13 cellular contexts compared by ENCODE assay signal in genomic region chr6:41784581-41785171, GRCh38. TPM values are rescaled to one million over a fixed set of nuclear protein-coding genes. Genes with fewer than 3 reads are reported as not detected.
DNase-seq lines count a peak whose midpoint lies in the region; ATAC-seq lines count a peak whose summit lies in the region.
"Had no signal": no experiment of that assay in that cellular context is flagged by ENCODE, and none has a peak within 500 bp of the region (broad histone marks: within the 10 kb centered on the region; RNA-seq: fewer than 3 reads in every experiment).

No MANE protein-coding gene starts in this region.

- no peak overlapping the region for H3K27ac ChIP-seq in CD4-positive, CD25-positive, alpha-beta regulatory T cell (ENCODE audit: insufficient read depth, low read length, poor library complexity, severe bottlenecking)
- H3K27ac ChIP-seq: ovary had no signal

- peaks cover 33% of the 10 kb centered on the region for H3K4me1 ChIP-seq in CD4-positive, CD25-positive, alpha-beta regulatory T cell (ENCODE audit: control insufficient read depth, insufficient read depth, low read length, poor library complexity, severe bottlenecking)

- peaks cover 8% of the 10 kb centered on the region for H3K36me3 ChIP-seq in CD4-positive, CD25-positive, alpha-beta regulatory T cell (ENCODE audit: control insufficient read depth, insufficient read depth, low read length)
- H3K36me3 ChIP-seq in H7 (replicated peaks; ENCODE audit: control insufficient read depth, insufficient read depth, low read length): peaks cover 6% of the 10 kb centered on the region
- H3K36me3 ChIP-seq: ovary had no signal

- peaks cover 7% of the 10 kb centered on the region for H3K36me3 Mint-ChIP-seq in CD4-positive, CD25-positive, alpha-beta regulatory T cell
- peaks cover 7% of the 10 kb centered on the region for H3K36me3 Mint-ChIP-seq in activated naive CD8-positive, alpha-beta T cell treated with anti-CD3 and anti-CD28 coated beads, Interleukin-2, amount 10 ng/mL, durations not matched to agents 7 days and 5 days
- H3K36me3 Mint-ChIP-seq in naive B cell: peaks cover 0 to 3% of the 10 kb centered on the region in 2 donors
- H3K36me3 Mint-ChIP-seq in stimulated activated memory B cell treated with anti-CD40 and anti-IgM and Interleukin-4, amounts not matched to agents 10 μg/mL and 1 μg/mL and 100 μg/mL, for 72 hours: peaks cover 4% of the 10 kb centered on the region

- POLR2A ChIA-PET in activated naive CD8-positive, alpha-beta T cell treated with anti-CD3 and anti-CD28 coated beads, Interleukin-2, amount 10 ng/mL, durations not matched to agents 7 days and 5 days (lab: Charles Lee): interaction anchor here (1.0 to 1.1 kb wide), 3 partner anchors 137 to 266 kb away, joined by 3 to 4 read pairs (median 3); partner anchors contain the start of genes BYSL and MED20

- no peaks in the 10 kb centered on the region for H3K9me3 ChIP-seq in CD4-positive, CD25-positive, alpha-beta regulatory T cell (ENCODE audit: control insufficient read depth in 2 of 2, low read length in 2 of 2)
- H3K9me3 ChIP-seq: adrenal gland, MG63, ovary, tibial nerve had no signal

- no peaks in the 10 kb centered on the region for H3K9me3 Mint-ChIP-seq in CD4-positive, CD25-positive, alpha-beta regulatory T cell
- H3K9me3 Mint-ChIP-seq in activated naive CD8-positive, alpha-beta T cell treated with anti-CD3 and anti-CD28 coated beads, Interleukin-2, amount 10 ng/mL, durations not matched to agents 7 days and 5 days: no peaks in the 10 kb centered on the region
- H3K9me3 Mint-ChIP-seq in naive B cell: no peaks in the 10 kb centered on the region
- H3K9me3 Mint-ChIP-seq in stimulated activated memory B cell treated with anti-CD40 and anti-IgM and Interleukin-4, amounts not matched to agents 10 μg/mL and 1 μg/mL and 100 μg/mL, for 72 hours: no peaks in the 10 kb centered on the region

- no peak for DNase-seq in CD4-positive, CD25-positive, alpha-beta regulatory T cell
- peak; percentile 51 for DNase-seq in H7
- DNase-seq in activated naive CD8-positive, alpha-beta T cell treated with anti-CD3 and anti-CD28 coated beads, Interleukin-2, amount 10 ng/mL, durations not matched to agents 7 days and 5 days: no peak
- no peak for DNase-seq in naive B cell
- no peak for DNase-seq in SW 1271 (lab: John Stamatoyannopoulos, UW)
- DNase-seq: adrenal gland, DMS53, MG63 had no signal

- H3K27me3 ChIP-seq in CD4-positive, CD25-positive, alpha-beta regulatory T cell (ENCODE audit: control insufficient read depth, insufficient read depth, low read length): peaks cover 2% of the 10 kb centered on the region
- H3K27me3 ChIP-seq in H7 (ENCODE audit: control insufficient read depth, insufficient read depth, low read length): peaks cover 55% of the 10 kb centered on the region
- H3K27me3 ChIP-seq: adrenal gland, MG63, ovary, tibial nerve had no signal

- H3K27ac Mint-ChIP-seq in CD4-positive, CD25-positive, alpha-beta regulatory T cell: peak overlapping the region in 1 of 3 donors; percentile 15
- no peak overlapping the region for H3K27ac Mint-ChIP-seq in activated naive CD8-positive, alpha-beta T cell treated with anti-CD3 and anti-CD28 coated beads, Interleukin-2, amount 10 ng/mL, durations not matched to agents 7 days and 5 days
- peak overlapping the region in 1 of 6 donors; percentile 15 for H3K27ac Mint-ChIP-seq in naive B cell
- H3K27ac Mint-ChIP-seq in stimulated activated memory B cell treated with anti-CD40 and anti-IgM and Interleukin-4, amounts not matched to agents 10 μg/mL and 1 μg/mL and 100 μg/mL, for 72 hours: no peak overlapping the region

- peaks cover 25% of the 10 kb centered on the region for H3K27me3 Mint-ChIP-seq in CD4-positive, CD25-positive, alpha-beta regulatory T cell
- peaks cover 18% of the 10 kb centered on the region for H3K27me3 Mint-ChIP-seq in activated naive CD8-positive, alpha-beta T cell treated with anti-CD3 and anti-CD28 coated beads, Interleukin-2, amount 10 ng/mL, durations not matched to agents 7 days and 5 days
- no peaks in the 10 kb centered on the region for H3K27me3 Mint-ChIP-seq in naive B cell
- H3K27me3 Mint-ChIP-seq in stimulated activated memory B cell treated with anti-CD40 and anti-IgM and Interleukin-4, amounts not matched to agents 10 μg/mL and 1 μg/mL and 100 μg/mL, for 72 hours: no peaks in the 10 kb centered on the region

- H3K4me3 Mint-ChIP-seq in CD4-positive, CD25-positive, alpha-beta regulatory T cell: peak overlapping the region; percentile 66 to 96 (median 85)
- H3K4me3 Mint-ChIP-seq in activated naive CD8-positive, alpha-beta T cell treated with anti-CD3 and anti-CD28 coated beads, Interleukin-2, amount 10 ng/mL, durations not matched to agents 7 days and 5 days: peak overlapping the region; percentile 30
- H3K4me3 Mint-ChIP-seq in naive B cell: peak overlapping the region in 7 of 8 donors; percentile 7 to 96 (median 61)
- H3K4me3 Mint-ChIP-seq in stimulated activated memory B cell treated with anti-CD40 and anti-IgM and Interleukin-4, amounts not matched to agents 10 μg/mL and 1 μg/mL and 100 μg/mL, for 72 hours: no peak overlapping the region

- ATAC-seq in CD4-positive, CD25-positive, alpha-beta regulatory T cell (ENCODE audit: low read depth in 2 of 2): no peak
- ATAC-seq in activated naive CD8-positive, alpha-beta T cell treated with anti-CD3 and anti-CD28 coated beads, Interleukin-2, amount 10 ng/mL, durations not matched to agents 7 days and 5 days (ENCODE audit: low read depth): no peak
- ATAC-seq in naive B cell (ENCODE audit: low read depth in 2 of 2) (no peak), HG02763 (IDR thresholded peaks at IDR 0.05; ENCODE audit: unreplicated experiment) (no peak)
- no peak for ATAC-seq in stimulated activated memory B cell treated with anti-CD40 and anti-IgM and Interleukin-4, amounts not matched to agents 10 μg/mL and 1 μg/mL and 100 μg/mL, for 72 hours

- peaks cover 6 to 33% (median 11%) of the 10 kb centered on the region in 4 donors for H3K4me1 Mint-ChIP-seq in CD4-positive, CD25-positive, alpha-beta regulatory T cell
- H3K4me1 Mint-ChIP-seq in activated naive CD8-positive, alpha-beta T cell treated with anti-CD3 and anti-CD28 coated beads, Interleukin-2, amount 10 ng/mL, durations not matched to agents 7 days and 5 days: peaks cover 11% of the 10 kb centered on the region
- peaks cover 26 to 38% (median 38%) of the 10 kb centered on the region in 3 donors for H3K4me1 Mint-ChIP-seq in naive B cell
- peaks cover 39% of the 10 kb centered on the region for H3K4me1 Mint-ChIP-seq in stimulated activated memory B cell treated with anti-CD40 and anti-IgM and Interleukin-4, amounts not matched to agents 10 μg/mL and 1 μg/mL and 100 μg/mL, for 72 hours

- H3K4me3 ChIP-seq in CD4-positive, CD25-positive, alpha-beta regulatory T cell (ENCODE audit: low read depth, low read length): no peak overlapping the region
- no peak overlapping the region for H3K4me3 ChIP-seq in H7 (ENCODE audit: insufficient read depth, low read depth, low read length)
- H3K4me3 ChIP-seq: adrenal gland, MG63, ovary, tibial nerve had no signal

RNA-seq across cellular contexts. Expression of gene TOMM6, which starts 2.8 kb away (rescaled TPM):
- 102 TPM for total RNA-seq in CD4-positive, CD25-positive, alpha-beta regulatory T cell
- 100 to 1,000 TPM; 315 to 364 (median 362) TPM for polyA plus RNA-seq in CD4-positive, CD25-positive, alpha-beta regulatory T cell
- total RNA-seq in H7 (2014; rRNA removed; shearing (Covaris generic)): 81.3 and 84.2 TPM in 2 replicates
- total RNA-seq in activated naive CD8-positive, alpha-beta T cell treated with anti-CD3 and anti-CD28 coated beads, Interleukin-2, amount 10 ng/mL, durations not matched to agents 7 days and 5 days: 100 to 1,000 TPM; 157 to 163 TPM
- 100 to 1,000 TPM; 366 to 456 (median 377) TPM for polyA plus RNA-seq in naive B cell (ENCODE audit: low read depth in 6 of 6)

RNA-seq across cellular contexts. Expression of gene PRICKLE4, which starts 4.1 kb away (rescaled TPM):
- total RNA-seq in CD4-positive, CD25-positive, alpha-beta regulatory T cell: not detected
- not detected for polyA plus RNA-seq in CD4-positive, CD25-positive, alpha-beta regulatory T cell
- not detected in 2 replicates for total RNA-seq in H7 (2014; rRNA removed; shearing (Covaris generic))
- total RNA-seq in activated naive CD8-positive, alpha-beta T cell treated with anti-CD3 and anti-CD28 coated beads, Interleukin-2, amount 10 ng/mL, durations not matched to agents 7 days and 5 days: not detected
- polyA plus RNA-seq in naive B cell (ENCODE audit: low read depth in 6 of 6): not detected

RNA-seq across cellular contexts. Expression of gene FRS3, which starts 5.0 kb away (rescaled TPM):
- 6.4 TPM for total RNA-seq in CD4-positive, CD25-positive, alpha-beta regulatory T cell
- polyA plus RNA-seq in CD4-positive, CD25-positive, alpha-beta regulatory T cell: 1 to 10 TPM; 1.3 to 1.6 (median 1.4) TPM
- total RNA-seq in H7 (2014; rRNA removed; shearing (Covaris generic)): 2.2 and 4.2 TPM in 2 replicates
- 1 to 10 TPM; 6.2 to 8.3 TPM for total RNA-seq in activated naive CD8-positive, alpha-beta T cell treated with anti-CD3 and anti-CD28 coated beads, Interleukin-2, amount 10 ng/mL, durations not matched to agents 7 days and 5 days
- polyA plus RNA-seq in naive B cell (ENCODE audit: low read depth in 6 of 6): 1 to 10 TPM in 5 of 6 donors, not detected in 1; 1.5 to 3.3 (median 1.8) TPM

RNA-seq across cellular contexts. Expression of gene PGC, which starts 37.5 kb away (rescaled TPM):
- total RNA-seq in CD4-positive, CD25-positive, alpha-beta regulatory T cell: not detected
- polyA plus RNA-seq in CD4-positive, CD25-positive, alpha-beta regulatory T cell: not detected
- not detected in 2 replicates for total RNA-seq in H7 (2014; rRNA removed; shearing (Covaris generic))
- total RNA-seq in activated naive CD8-positive, alpha-beta T cell treated with anti-CD3 and anti-CD28 coated beads, Interleukin-2, amount 10 ng/mL, durations not matched to agents 7 days and 5 days: not detected
- polyA plus RNA-seq in naive B cell (ENCODE audit: low read depth in 6 of 6): not detected
- total RNA-seq: endothelial cell of umbilical vein, tibial nerve had no signal
- polyA plus RNA-seq: endothelial cell of umbilical vein had no signal

RNA-seq across cellular contexts. Expression of gene TFEB, which starts 49.3 kb away (rescaled TPM):
- total RNA-seq in CD4-positive, CD25-positive, alpha-beta regulatory T cell: 26.7 TPM
- polyA plus RNA-seq in CD4-positive, CD25-positive, alpha-beta regulatory T cell: 10 to 100 TPM in 1 of 4 donors, 1 to 10 TPM in 3; 8.0 to 11.0 (median 8.7) TPM
- 1.4 and 1.6 TPM in 2 replicates for total RNA-seq in H7 (2014; rRNA removed; shearing (Covaris generic))
- total RNA-seq in activated naive CD8-positive, alpha-beta T cell treated with anti-CD3 and anti-CD28 coated beads, Interleukin-2, amount 10 ng/mL, durations not matched to agents 7 days and 5 days: 10 to 100 TPM; 17.6 TPM
- polyA plus RNA-seq in naive B cell (ENCODE audit: low read depth in 6 of 6): 100 to 1,000 TPM in 1 of 6 donors, 10 to 100 TPM in 5; 52.3 to 145 (median 72.6) TPM
